ENCODE assay signal across 12 cellular contexts in the genomic region with DNA sequence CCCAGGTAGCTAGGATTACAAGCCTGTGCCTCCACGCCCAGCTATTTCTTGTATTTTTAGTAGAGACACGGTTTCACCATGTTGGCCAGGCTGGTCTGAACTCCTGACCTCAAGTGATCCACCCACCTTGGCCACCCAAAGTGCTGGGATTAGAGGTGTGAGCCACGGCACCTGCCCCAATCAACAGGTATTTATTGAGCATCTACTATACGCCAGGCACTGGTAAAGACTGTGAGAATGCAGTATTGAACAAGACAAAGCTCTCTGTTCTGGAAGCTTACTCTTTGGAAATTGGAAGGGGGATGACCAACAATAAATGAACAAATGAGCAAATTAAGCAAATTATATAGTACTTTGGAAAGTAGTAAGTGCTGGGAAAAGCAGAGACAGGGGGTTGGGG. TPM values are rescaled to one million over a fixed set of nuclear protein-coding genes. Genes with fewer than 3 reads are reported as not detected.
DNase-seq lines count a peak whose midpoint lies in the region; ATAC-seq and TF ChIP-seq lines count a peak whose summit lies in the region.
"Had no signal": no experiment of that assay in that cellular context is flagged by ENCODE, and none has a peak within 500 bp of the region (broad histone marks: within the 10 kb centered on the region; RNA-seq: fewer than 3 reads in every experiment).

No MANE protein-coding gene starts in this region.

- H3K27ac ChIP-seq in mammary epithelial cell (ENCODE audit: insufficient read depth, low read depth, low read length): no peak overlapping the region
- peak overlapping the region; percentile 99 to 100 for H3K27ac ChIP-seq in breast epithelium
- H3K27ac ChIP-seq in upper lobe of right lung: peak overlapping the region; percentile 95

- H4K20me1 ChIP-seq in mammary epithelial cell (ENCODE audit: insufficient read depth, low read length): no peaks in the 10 kb centered on the region

- no peak overlapping the region for H3K4me2 ChIP-seq in mammary epithelial cell (ENCODE audit: insufficient read depth, low read depth, low read length)

- no peak overlapping the region for H3K4me3 ChIP-seq in mammary epithelial cell (replicated peaks in 1 of 3; ENCODE audit: insufficient read depth in 1 of 3, low read depth in 2 of 3, low read length in 3 of 3)
- H3K4me3 ChIP-seq in breast epithelium: no peak overlapping the region
- H3K4me3 ChIP-seq in upper lobe of right lung: no peak overlapping the region

- H3K27me3 ChIP-seq in mammary epithelial cell (ENCODE audit: insufficient read depth, low read length) (no peaks in the 10 kb centered on the region), breast epithelium (no peaks in the 10 kb centered on the region), upper lobe of right lung (no peaks in the 10 kb centered on the region)

- H3K9me3 Mint-ChIP-seq in MCF 10A (ENCODE audit: unreplicated experiment) (no peaks in the 10 kb centered on the region), nephron (no peaks in the 10 kb centered on the region)

- 80% methylated on average over 4 of the region's 4 CpGs for WGBS in mammary epithelial cell (ENCODE audit: low coverage, missing lambda C conversion rate)

- dilution Hi-C loops in mammary epithelial cell (cut with HindIII; ENCODE audit: low sequenced_read_pairs): no loop called here

- H2AFZ ChIP-seq in mammary epithelial cell (ENCODE audit: low read depth, low read length): no peak overlapping the region

- peak overlapping the region; percentile 91 for H3K27ac Mint-ChIP-seq in MCF 10A (ENCODE audit: low read depth, unreplicated experiment)
- H3K27ac Mint-ChIP-seq in nephron: peak overlapping the region; percentile 67 to 92 (median 76)

- no peak for ATAC-seq in upper lobe of right lung
- no peak for ATAC-seq in HG03565 (IDR thresholded peaks at IDR 0.05; ENCODE audit: unreplicated experiment)

- no peak overlapping the region for H3K9ac ChIP-seq in mammary epithelial cell (ENCODE audit: insufficient read depth, low read length)

- H3K36me3 ChIP-seq in mammary epithelial cell (ENCODE audit: insufficient read depth, low read length): no peaks in the 10 kb centered on the region
- H3K36me3 ChIP-seq in breast epithelium: no peaks in the 10 kb centered on the region
- no peaks in the 10 kb centered on the region for H3K36me3 ChIP-seq in upper lobe of right lung

- POLR2A ChIA-PET in MCF 10A (lab: Yijun Ruan, JAX): interaction anchor here (0.6 to 7.8 kb wide), 5 partner anchors 11 to 42 kb away, joined by 3 to 148 read pairs (median 12); a partner anchor contains a TSS

- H3K4me1 Mint-ChIP-seq in MCF 10A (ENCODE audit: insufficient read depth, unreplicated experiment) (peaks cover 47% of the 10 kb centered on the region), nephron (peaks cover 44% of the 10 kb centered on the region)

- BruUV-seq in MCF 10A (replicated peaks; lab: Mats Ljungman, UMichigan): no TSS peak
- no TSS peak for BruUV-seq in mammary epithelial cell (replicated peaks; lab: Mats Ljungman, UMichigan)

- H3K27me3 Mint-ChIP-seq in MCF 10A (ENCODE audit: insufficient read depth, unreplicated experiment): no peaks in the 10 kb centered on the region
- H3K27me3 Mint-ChIP-seq in nephron (ENCODE audit: low read depth): no peaks in the 10 kb centered on the region

- DNase-seq in MCF 10A (ENCODE audit: unreplicated experiment) (no peak), mammary epithelial cell (no peak), breast epithelium (ENCODE audit: low spot score in 2 of 2) (no peak), upper lobe of right lung (no peak), SKM-1 treated with dmso at 0.1 percent for 144 hours (lab: John Stamatoyannopoulos, UW; ENCODE audit: unreplicated experiment) (no peak), DMS79 treated with DMSO at 0.1 percent for 48 hours (lab: John Stamatoyannopoulos, UW) (no peak)
- DNase-seq: HCEC 1CT, midbrain, small intestine, T-helper 9 cell had no signal

- TF ChIP-seq CTCF in MCF 10A (IDR thresholded peaks at IDR 0.05; ENCODE audit: unreplicated experiment) (no peak), mammary epithelial cell (conservative IDR thresholded peaks at IDR 0.05 in 1 of 2, IDR thresholded peaks at IDR 0.05 in 1 of 2; ENCODE audit: extremely low read depth in 1 of 2, insufficient read depth in 1 of 2, low read depth in 1 of 2, low read length in 2 of 2) (no peak), breast epithelium (IDR thresholded peaks at IDR 0.05) (no peak), nephron (IDR thresholded peaks at IDR 0.05; ENCODE audit: unreplicated experiment in 3 of 3) (no peak), upper lobe of right lung (IDR thresholded peaks at IDR 0.05) (no peak)

- H3K4me1 ChIP-seq in mammary epithelial cell (ENCODE audit: insufficient read depth, low read length) (peaks cover 50% of the 10 kb centered on the region), breast epithelium (peaks cover 0 to 15% of the 10 kb centered on the region in 2 donors), upper lobe of right lung (peaks cover 20% of the 10 kb centered on the region)

- H3K36me3 Mint-ChIP-seq in MCF 10A (ENCODE audit: insufficient read depth, unreplicated experiment) (peaks cover 6% of the 10 kb centered on the region), nephron (ENCODE audit: low read depth) (no peaks in the 10 kb centered on the region)

- in situ Hi-C loops in mammary epithelial cell (cut with MboI; ENCODE audit: low sequenced_read_pairs in 2 of 2): no loop called here

- CTCF ChIA-PET in MCF 10A (lab: Yijun Ruan, JAX): interaction anchor here (0.6 to 3.7 kb wide), 7 partner anchors 12 to 129 kb away, joined by 3 to 22 read pairs (median 4); no protein-coding TSS in a partner anchor
- CTCF ChIA-PET in mammary epithelial cell (lab: Charles Lee; ENCODE audit: low non-redundant PET): no interaction called here

- no peaks in the 10 kb centered on the region for H3K79me2 ChIP-seq in mammary epithelial cell (ENCODE audit: insufficient read depth, low read length)

- H3K9me3 ChIP-seq in mammary epithelial cell (replicated peaks; ENCODE audit: insufficient read depth, low read length): no peaks in the 10 kb centered on the region
- no peaks in the 10 kb centered on the region for H3K9me3 ChIP-seq in breast epithelium
- no peaks in the 10 kb centered on the region for H3K9me3 ChIP-seq in upper lobe of right lung

- H3K4me3 Mint-ChIP-seq in MCF 10A (ENCODE audit: unreplicated experiment): no peak overlapping the region
- peak overlapping the region; percentile 55 to 92 (median 70) for H3K4me3 Mint-ChIP-seq in nephron

- no peak for TF ChIP-seq POLR2A in breast epithelium (IDR thresholded peaks at IDR 0.05)

- intact Hi-C loops in MCF 10A (cut with micrococcal nuclease) (no loop called here), mammary epithelial cell (cut with micrococcal nuclease) (no loop called here), breast epithelium (cut with DNase I; ENCODE audit: low total_unique reads) (no loop called here), upper lobe of right lung (cut with DNase I) (no loop called here)

RNA-seq across cellular contexts. Expression of a gene that starts 21.4 kb away (rescaled TPM):
- total RNA-seq in MCF 10A (2022) (186 and 227 TPM in 2 replicates), mammary epithelial cell (100 to 1,000 TPM in 1 of 2 donors, 10 to 100 TPM in 1; 81.9 to 316 TPM), breast epithelium (10 to 100 TPM; 89.9 to 96.7 (median 91.2) TPM), upper lobe of right lung (48.8 TPM)
- 224 TPM for polyA plus RNA-seq in mammary epithelial cell
- 242 TPM for polyA minus RNA-seq in mammary epithelial cell

RNA-seq across cellular contexts. Expression of a gene that starts 22.7 kb away (rescaled TPM):
- total RNA-seq in MCF 10A (2022): 13.3 and 29.3 TPM in 2 replicates
- total RNA-seq in mammary epithelial cell: 10 to 100 TPM in 1 of 2 donors, 1 to 10 TPM in 1; 1.8 to 49.1 TPM
- 2.6 TPM for polyA plus RNA-seq in mammary epithelial cell
- polyA minus RNA-seq in mammary epithelial cell: 27.0 TPM
- 100 to 1,000 TPM in 1 of 3 donors, 10 to 100 TPM in 2; 29.8 to 109 (median 38.4) TPM for total RNA-seq in breast epithelium
- 3.6 TPM for total RNA-seq in upper lobe of right lung

RNA-seq across cellular contexts. Expression of a gene that starts 38.7 kb away (rescaled TPM):
- total RNA-seq in MCF 10A (2022): 9.6 and 17.6 TPM in 2 replicates
- 10 to 100 TPM; 11.7 to 16.9 TPM for total RNA-seq in mammary epithelial cell
- 15.0 TPM for polyA plus RNA-seq in mammary epithelial cell
- 12.6 TPM for polyA minus RNA-seq in mammary epithelial cell
- total RNA-seq in breast epithelium: 1 to 10 TPM; 2.6 to 6.9 (median 5.3) TPM
- 5.4 TPM for total RNA-seq in upper lobe of right lung

RNA-seq across cellular contexts. Expression of a gene that starts 40.3 kb away (rescaled TPM):
- total RNA-seq in MCF 10A (2022) (142 and 161 TPM in 2 replicates), mammary epithelial cell (100 to 1,000 TPM in 1 of 2 donors, 10 to 100 TPM in 1; 75.8 to 254 TPM), breast epithelium (10 to 100 TPM in 2 of 3 donors, 1 to 10 TPM in 1; 3.4 to 45.1 (median 34.7) TPM), upper lobe of right lung (67.9 TPM)
- 77.1 TPM for polyA plus RNA-seq in mammary epithelial cell
- polyA minus RNA-seq in mammary epithelial cell: 84.7 TPM

RNA-seq across cellular contexts. Expression of a gene that starts 51.7 kb away (rescaled TPM):
- 3.5 and 5.1 TPM in 2 replicates for total RNA-seq in MCF 10A (2022)
- total RNA-seq in mammary epithelial cell: 10 to 100 TPM; 11.0 to 16.9 TPM
- polyA plus RNA-seq in mammary epithelial cell: 11.5 TPM
- polyA minus RNA-seq in mammary epithelial cell: 11.9 TPM
- 10 to 100 TPM in 1 of 3 donors, 1 to 10 TPM in 2; 5.9 to 15.1 (median 7.2) TPM for total RNA-seq in breast epithelium
- total RNA-seq in upper lobe of right lung: 13.3 TPM
